ENCODE assay signal across 8 cellular contexts in the genomic region with DNA sequence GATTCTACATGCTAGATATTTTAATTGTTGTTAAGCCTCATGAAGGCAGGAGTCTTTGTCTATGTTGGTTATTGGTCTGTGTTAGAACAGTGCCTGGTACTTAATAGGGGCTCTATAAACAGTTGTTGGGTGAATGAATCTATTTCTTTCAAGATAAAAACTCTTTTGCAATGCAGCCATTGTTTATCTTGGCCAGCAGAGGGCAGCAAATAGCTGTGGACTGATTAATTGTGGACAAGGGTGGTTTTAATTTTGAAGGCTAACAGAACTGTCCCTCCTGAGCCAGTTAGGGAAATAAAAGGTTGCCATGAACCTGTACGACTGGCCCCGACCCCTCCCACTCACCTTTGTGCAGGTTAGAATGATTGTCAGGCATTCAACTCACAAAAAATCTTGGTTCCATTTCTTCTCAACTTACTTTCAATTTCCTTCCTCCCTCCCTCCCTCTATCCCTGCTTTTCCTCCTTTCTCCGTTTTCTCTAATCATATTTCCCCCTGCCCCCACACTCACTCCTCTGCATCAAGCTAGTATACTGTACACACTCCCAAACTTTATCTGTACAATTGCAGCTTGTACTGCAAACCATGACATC.
A peak's percentile ranks its signal among the peaks of the same experiment; 100 is the strongest.
DNase-seq lines count a peak whose midpoint lies in the region; ATAC-seq and FAIRE-seq lines count a peak whose summit lies in the region.

No MANE protein-coding gene starts in this region.

- ATAC-seq in Right ventricle myocardium superior (ENCODE audit: poor library complexity) (peak; percentile 31), HG02852 (IDR thresholded peaks at IDR 0.05; ENCODE audit: unreplicated experiment) (no peak)

- H3K9me3 Mint-ChIP-seq in activated naive CD4-positive, alpha-beta T cell treated with anti-CD3 and anti-CD28 coated beads for 36 hours = no peaks in the 10 kb centered on the region

- no peak overlapping the region for H3K27ac Mint-ChIP-seq in activated naive CD4-positive, alpha-beta T cell treated with anti-CD3 and anti-CD28 coated beads for 36 hours

- intact Hi-C loops in activated naive CD4-positive, alpha-beta T cell treated with anti-CD3 and anti-CD28 coated beads for 36 hours (cut with micrococcal nuclease) = loop anchor here (1.0 to 10.0 kb wide), 4 partner anchors 230 to 552 kb away; no protein-coding TSS in a partner anchor
- intact Hi-C loops in Right ventricle myocardium superior (cut with DNase I) = loop anchor here (2.0 to 10.0 kb wide), 3 partner anchors 206 to 352 kb away; no protein-coding TSS in a partner anchor

- DNase-seq in DMS53 (lab: John Stamatoyannopoulos, UW) = peak; percentile 78
- peak; percentile 35 for DNase-seq in HTR-8/SVneo (ENCODE audit: insufficient read length, low spot score)
- DNase-seq in OCI-M1 (lab: John Stamatoyannopoulos, UW) = peak; percentile 73
- DNase-seq in activated naive CD4-positive, alpha-beta T cell treated with anti-CD3 and anti-CD28 coated beads for 36 hours = peak; percentile 67
- DNase-seq in Right ventricle myocardium superior = no peak
- peak; percentile 32 for DNase-seq in renal cortical epithelial cell (ENCODE audit: low read depth)
- no peak for DNase-seq in islet precursor cell

- CTCF ChIA-PET in activated naive CD4-positive, alpha-beta T cell treated with anti-CD3 and anti-CD28 coated beads for 36 hours (lab: Charles Lee) = interaction anchor here (0.6 to 3.6 kb wide), 17 partner anchors 8 to 1620 kb away, joined by 3 to 15 read pairs (median 4); no protein-coding TSS in a partner anchor

- peaks cover 4% of the 10 kb centered on the region for H3K4me1 Mint-ChIP-seq in activated naive CD4-positive, alpha-beta T cell treated with anti-CD3 and anti-CD28 coated beads for 36 hours (ENCODE audit: low read depth)

- no peak for FAIRE-seq in HTR-8/SVneo (lab: Jason Lieb, UNC)

- H3K36me3 Mint-ChIP-seq in activated naive CD4-positive, alpha-beta T cell treated with anti-CD3 and anti-CD28 coated beads for 36 hours (ENCODE audit: low read depth) = no peaks in the 10 kb centered on the region

- peaks cover 6% of the 10 kb centered on the region for H3K27me3 Mint-ChIP-seq in activated naive CD4-positive, alpha-beta T cell treated with anti-CD3 and anti-CD28 coated beads for 36 hours (ENCODE audit: low read depth)

- no peak overlapping the region for H3K4me3 Mint-ChIP-seq in activated naive CD4-positive, alpha-beta T cell treated with anti-CD3 and anti-CD28 coated beads for 36 hours

Comparison
In these comparisons a context has a peak if more than half of its experiments do, and no peak if none do; other contexts are left out.
1. DNase-seq: peak in DMS53 (single experiment), HTR-8/SVneo (single experiment), OCI-M1 (single experiment), activated naive CD4-positive, alpha-beta T cell treated with anti-CD3 and anti-CD28 coated beads for 36 hours (single experiment) and renal cortical epithelial cell (single experiment); none in Right ventricle myocardium superior (single experiment) and islet precursor cell (single experiment).